Comparison of ENCODE assay signal across 13 cellular contexts in the genomic region with DNA sequence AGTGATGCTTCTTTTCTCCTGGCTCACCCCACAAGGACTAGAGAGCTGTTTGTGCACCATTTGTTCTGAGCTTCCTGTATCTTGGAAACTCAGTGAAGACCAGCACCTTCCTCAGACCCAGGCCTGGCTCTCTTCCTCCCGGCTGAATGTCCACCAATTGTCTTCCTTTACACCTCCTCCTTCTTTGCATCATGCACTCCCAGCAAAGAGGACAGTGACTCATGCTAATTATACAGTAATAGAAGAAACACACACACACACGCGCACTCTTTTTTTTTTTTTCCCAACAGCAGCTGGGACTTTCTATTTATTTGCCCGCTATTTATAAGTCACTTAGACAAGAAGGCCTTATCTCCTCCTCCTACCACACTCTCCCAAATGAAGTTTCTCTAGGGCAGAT.
DNase-seq lines count a peak whose midpoint lies in the region; ATAC-seq lines count a peak whose summit lies in the region.
"Had no signal": no experiment of that assay in that cellular context is flagged by ENCODE, and none has a peak within 500 bp of the region (broad histone marks: within the 10 kb centered on the region; RNA-seq: fewer than 3 reads in every experiment).

No MANE protein-coding gene starts in this region.

- H4K5ac ChIP-seq in mesendoderm (ENCODE audit: low read length), result no peak overlapping the region

- H3K56ac ChIP-seq in mesendoderm (ENCODE audit: low read length), result no peak overlapping the region

- no peak overlapping the region for H3K9ac ChIP-seq in mesendoderm (ENCODE audit: low read length)
- no peak overlapping the region for H3K9ac ChIP-seq in Karpas-422 (ENCODE audit: low read length)

- H2BK15ac ChIP-seq in mesendoderm (replicated peaks; ENCODE audit: low read depth), result no peak overlapping the region

- no peak overlapping the region for H2AFZ ChIP-seq in Karpas-422 (ENCODE audit: low read length)

- H3K27ac ChIP-seq in cingulate gyrus (ENCODE audit: low read depth, low read length) (peak overlapping the region; percentile 44), mesendoderm (ENCODE audit: low read depth, low read length) (no peak overlapping the region), Karpas-422 (ENCODE audit: low read length) (no peak overlapping the region)
- H3K27ac ChIP-seq: HL-60, lower lobe of right lung, pancreas had no signal

- WGBS in mesendoderm (ENCODE audit: extremely low coverage, insufficient coverage, low lambda C conversion rate), result no CpG with 5 or more reads among the region's 4 CpGs

- H3K4me1 ChIP-seq in mesendoderm (ENCODE audit: control insufficient read depth, low read depth, low read length) (peaks cover 4% of the 10 kb centered on the region), Karpas-422 (ENCODE audit: low read length) (no peaks in the 10 kb centered on the region)
- H3K4me1 ChIP-seq: lower lobe of right lung, pancreas had no signal

- ATAC-seq in GM18519 (IDR thresholded peaks at IDR 0.05; ENCODE audit: low FRiP score, unreplicated experiment), result no peak
- ATAC-seq: lower lobe of right lung had no signal

- DNase-seq in COR-L47 (lab: John Stamatoyannopoulos, UW) (peak; percentile 34), NCI-H146 (lab: John Stamatoyannopoulos, UW) (peak; percentile 83), mesendoderm (peak; percentile 61), Karpas-422 (no peak), KBM-7 (no peak), mesenteric fat pad (ENCODE audit: low spot score) (no peak)
- DNase-seq: lower lobe of right lung; stimulated activated CD4-positive, alpha-beta T cell treated with anti-CD3 and anti-CD28 coated beads, Interleukin-4, amount 100 ng/mL, for 24 hours; stimulated activated naive CD4-positive, alpha-beta T cell treated with Interleukin-2 at 50 U/mL for 16 hours had no signal

- no peak overlapping the region for H2BK5ac ChIP-seq in mesendoderm (ENCODE audit: low read length)

- no peaks in the 10 kb centered on the region for H3K79me1 ChIP-seq in mesendoderm (ENCODE audit: low read length)

- in situ Hi-C loops in KBM-7 (cut with MboI; ENCODE audit: low pct_unique_long_range_greater_than_20kb, low sequenced_read_pairs), result no loop called here

- no peak overlapping the region for H3K18ac ChIP-seq in mesendoderm (ENCODE audit: low read length)

- H3K79me2 ChIP-seq in mesendoderm (ENCODE audit: control insufficient read depth, insufficient read depth, low read length) (no peaks in the 10 kb centered on the region), Karpas-422 (ENCODE audit: low read length) (no peaks in the 10 kb centered on the region)

- no peak overlapping the region for H2BK120ac ChIP-seq in mesendoderm (ENCODE audit: low read depth, low read length)

- no peaks in the 10 kb centered on the region for H3K27me3 ChIP-seq in mesendoderm (ENCODE audit: insufficient read depth, low read length, poor library complexity)
- no peaks in the 10 kb centered on the region for H3K27me3 ChIP-seq in Karpas-422 (ENCODE audit: low read length)
- H3K27me3 ChIP-seq: pancreas had no signal

- H3K4me3 ChIP-seq in mesendoderm (ENCODE audit: low read length), result no peak overlapping the region
- no peak overlapping the region for H3K4me3 ChIP-seq in Karpas-422 (ENCODE audit: low read length)
- H3K4me3 ChIP-seq: lower lobe of right lung, pancreas had no signal

- no peak overlapping the region for H2AK5ac ChIP-seq in mesendoderm (ENCODE audit: low read length)

- no peaks in the 10 kb centered on the region for H3K36me3 ChIP-seq in mesendoderm (ENCODE audit: control insufficient read depth, insufficient read depth, low read length)
- H3K36me3 ChIP-seq in Karpas-422 (ENCODE audit: insufficient read depth, low read length), result no peaks in the 10 kb centered on the region
- H3K36me3 ChIP-seq: lower lobe of right lung, pancreas had no signal

- no peak overlapping the region for H4K8ac ChIP-seq in mesendoderm (ENCODE audit: low read depth, low read length)

- H3K23ac ChIP-seq in mesendoderm (ENCODE audit: low read length), result no peak overlapping the region

- H3K9me3 ChIP-seq in Karpas-422 (ENCODE audit: low read length), result no peaks in the 10 kb centered on the region
- H3K9me3 ChIP-seq: lower lobe of right lung, pancreas had no signal

- H3K9me2 ChIP-seq in Karpas-422 (replicated peaks; ENCODE audit: insufficient read depth, low read length), result no peaks in the 10 kb centered on the region

- no peaks in the 10 kb centered on the region for H4K20me1 ChIP-seq in Karpas-422 (ENCODE audit: insufficient read depth, low read depth, low read length)

- no peak overlapping the region for H3K4ac ChIP-seq in mesendoderm (ENCODE audit: low read depth, low read length)

- H3K4me2 ChIP-seq in mesendoderm (ENCODE audit: low read length) (no peak overlapping the region), Karpas-422 (ENCODE audit: low read depth, low read length, poor library complexity, severe bottlenecking) (no peak overlapping the region)

Comparison
In these comparisons a context has a peak if more than half of its experiments do, and no peak if none do; other contexts are left out.
1. DNase-seq: peak in COR-L47 (single experiment), NCI-H146 (single experiment) and mesendoderm (single experiment); none in Karpas-422 (single experiment), KBM-7 (single experiment) and mesenteric fat pad (single experiment).